In the genomic region with DNA sequence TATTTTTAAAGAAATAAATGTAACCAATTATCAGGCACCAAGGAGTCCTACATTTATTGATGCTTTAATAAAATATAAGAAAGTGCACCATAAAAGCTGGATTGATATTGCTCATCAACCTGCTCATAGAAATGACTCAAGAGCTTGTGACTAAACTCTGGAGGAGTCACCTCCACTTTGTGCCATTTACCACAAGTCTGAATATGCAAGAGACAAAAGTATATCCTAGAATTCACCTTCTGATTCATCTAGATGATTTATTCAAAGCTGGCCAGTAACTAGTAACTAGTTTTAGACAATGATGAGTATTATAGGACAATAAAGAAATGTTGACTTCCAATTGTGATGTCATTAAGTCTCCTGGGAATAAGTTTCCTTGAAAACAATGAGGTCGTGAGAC, we compare ENCODE assay signal across 16 cellular contexts.
"Had no signal": no experiment of that assay in that cellular context is flagged by ENCODE, and none has a peak within 500 bp of the region (broad histone marks: within the 10 kb centered on the region; RNA-seq: fewer than 3 reads in every experiment).

No MANE protein-coding gene starts in this region.

- H3K4me1 Mint-ChIP-seq: natural killer cell, T-helper 17 cell had no signal

- H3K4me3 ChIP-seq: skin epidermis, transverse colon had no signal

- H3K4me1 ChIP-seq: transverse colon had no signal

- H3K27me3 Mint-ChIP-seq: activated CD8-positive, alpha-beta T cell treated with anti-CD3 and anti-CD28 coated beads for 36 hours; T-helper 17 cell had no signal

- H3K27me3 ChIP-seq: neutrophil, transverse colon had no signal

- H3K4me3 Mint-ChIP-seq: activated CD8-positive, alpha-beta T cell treated with anti-CD3 and anti-CD28 coated beads for 36 hours; activated T-cell treated with anti-CD3 and anti-CD28 coated beads, Interleukin-2, amount 50 U/mL, for 72 hours; natural killer cell; T-helper 17 cell had no signal

- H3K36me3 Mint-ChIP-seq: natural killer cell had no signal

- H3K27ac ChIP-seq: neutrophil, skin epidermis, transverse colon, WERI-Rb-1 had no signal

- H3K36me3 ChIP-seq: neutrophil, transverse colon, WERI-Rb-1 had no signal

- DNase-seq: activated CD4-positive, alpha-beta T cell treated with anti-CD3 and anti-CD28 coated beads for 4 hours; activated CD8-positive, alpha-beta memory T cell treated with anti-CD3 and anti-CD28 coated beads, Interleukin-2, amount 50 U/mL, for 4 hours; activated CD8-positive, alpha-beta T cell treated with anti-CD3 and anti-CD28 coated beads for 36 hours; activated T-cell treated with anti-CD3 and anti-CD28 coated beads, Interleukin-2, amount 50 U/mL, for 72 hours; anterior cingulate cortex; islet precursor cell; left ventricle myocardium superior; mesenchymal stem cell; natural killer cell; stimulated activated CD4-positive, alpha-beta T cell treated with anti-CD3 and anti-CD28 coated beads, Interleukin-4, amount 100 ng/mL, for 24 hours; stimulated activated naive CD4-positive, alpha-beta T cell; T-helper 17 cell; transverse colon; WERI-Rb-1 had no signal

- ATAC-seq: activated CD8-positive, alpha-beta T cell treated with anti-CD3 and anti-CD28 coated beads for 36 hours; left ventricle myocardium superior; natural killer cell; T-helper 17 cell had no signal

- H3K9me3 ChIP-seq: neutrophil, transverse colon had no signal

- H3K27ac Mint-ChIP-seq: activated CD8-positive, alpha-beta T cell treated with anti-CD3 and anti-CD28 coated beads for 36 hours; activated T-cell treated with anti-CD3 and anti-CD28 coated beads, Interleukin-2, amount 50 U/mL, for 72 hours; natural killer cell; T-helper 17 cell had no signal
